In the genomic region with DNA sequence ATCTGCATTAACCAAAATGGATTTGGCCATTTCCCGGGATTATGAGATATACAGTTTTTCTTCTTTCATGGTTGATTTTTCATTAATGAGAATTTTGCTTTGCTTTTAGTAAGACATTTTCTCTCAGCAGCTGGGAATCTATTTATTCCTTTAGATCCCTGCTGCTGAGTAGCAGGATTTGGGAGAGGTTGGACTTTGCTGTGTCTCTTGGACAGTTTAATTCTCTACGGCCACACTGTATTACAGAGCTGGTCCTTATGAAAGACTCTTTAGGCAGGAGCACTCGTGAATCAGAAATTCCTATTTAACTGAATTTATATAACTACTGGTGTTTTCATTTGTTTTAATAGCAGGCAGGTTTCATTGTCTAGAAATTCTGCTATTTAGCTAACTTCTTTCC, we compare ENCODE assay signal across 13 cellular contexts. TPM values are rescaled to one million over a fixed set of nuclear protein-coding genes. Genes with fewer than 3 reads are reported as not detected.
DNase-seq lines count a peak whose midpoint lies in the region; ATAC-seq and TF ChIP-seq lines count a peak whose summit lies in the region.
"Had no signal": no experiment of that assay in that cellular context is flagged by ENCODE, and none has a peak within 500 bp of the region (broad histone marks: within the 10 kb centered on the region; RNA-seq: fewer than 3 reads in every experiment).

No MANE protein-coding gene starts in this region.

- H3K36me3 Mint-ChIP-seq in activated T-helper 17 cell treated with anti-CD3 and anti-CD28 coated beads, Interleukin-2, amount 50 U/mL, for 72 hours (ENCODE audit: low read depth) = no peaks in the 10 kb centered on the region

- in situ Hi-C loops in gastrocnemius medialis (cut with MboI; ENCODE audit: low sequenced_read_pairs in 4 of 4) = loop anchor here in 1 of 4 donors (5.0 kb wide), 1 partner anchor 46 kb away; the partner anchor contains the start of gene ATOSB

- peaks cover 6% of the 10 kb centered on the region for H3K4me1 Mint-ChIP-seq in activated T-helper 17 cell treated with anti-CD3 and anti-CD28 coated beads, Interleukin-2, amount 50 U/mL, for 72 hours

- TF ChIP-seq POLR2A in gastrocnemius medialis (IDR thresholded peaks at IDR 0.05) = no peak
- no peak for TF ChIP-seq POLR2A in GM18505 (IDR thresholded peaks at IDR 0.05; ENCODE audit: borderline replicate concordance, extremely low read depth, insufficient read depth, insufficient read length)

- ATAC-seq in activated T-helper 17 cell treated with anti-CD3 and anti-CD28 coated beads, Interleukin-2, amount 50 U/mL, for 72 hours (replicated peaks) = no peak
- ATAC-seq in gastrocnemius medialis (no peak), GM18505 (IDR thresholded peaks at IDR 0.05; ENCODE audit: unreplicated experiment) (no peak), GM19023 (IDR thresholded peaks at IDR 0.05; ENCODE audit: unreplicated experiment) (no peak)

- H3K4me3 Mint-ChIP-seq in activated T-helper 17 cell treated with anti-CD3 and anti-CD28 coated beads, Interleukin-2, amount 50 U/mL, for 72 hours = peak overlapping the region; percentile 80

- H3K9me3 Mint-ChIP-seq in activated T-helper 17 cell treated with anti-CD3 and anti-CD28 coated beads, Interleukin-2, amount 50 U/mL, for 72 hours = no peaks in the 10 kb centered on the region
- H3K9me3 Mint-ChIP-seq: activated B cell treated with CpG ODN at 0.5 μM for 24 hours; dendritic cell treated with granulocyte-macrophage colony-stimulating factor and Interleukin-4, amounts not matched to agents 40 ng/mL and 50 ng/mL, for 4 days had no signal

- no peaks in the 10 kb centered on the region for H3K27me3 Mint-ChIP-seq in activated T-helper 17 cell treated with anti-CD3 and anti-CD28 coated beads, Interleukin-2, amount 50 U/mL, for 72 hours

- TF ChIP-seq CTCF in gastrocnemius medialis (IDR thresholded peaks at IDR 0.05 in 4 of 5, conservative IDR thresholded peaks at IDR 0.05 in 1 of 5) = no peak

- H3K36me3 ChIP-seq in HUES48 (ENCODE audit: control insufficient read depth, insufficient read depth, low read length) (no peaks in the 10 kb centered on the region), iPS-20b (ENCODE audit: insufficient read depth, low read depth, low read length) (no peaks in the 10 kb centered on the region), gastrocnemius medialis (no peaks in the 10 kb centered on the region)
- H3K36me3 ChIP-seq: thyroid gland had no signal

- no peak overlapping the region for H3K27ac ChIP-seq in HUES48 (ENCODE audit: low read depth, low read length)
- H3K27ac ChIP-seq in iPS-20b (ENCODE audit: low read length) = no peak overlapping the region
- H3K27ac ChIP-seq in gastrocnemius medialis = peak overlapping the region; percentile 92 to 99 (median 96)

- H3K27me3 ChIP-seq in HUES48 (ENCODE audit: control insufficient read depth, insufficient read depth, low read length) (no peaks in the 10 kb centered on the region), iPS-20b (ENCODE audit: insufficient read depth, low read length) (peaks cover 4% of the 10 kb centered on the region; the same call in 1 of the 2 replicates), gastrocnemius medialis (no peaks in the 10 kb centered on the region)
- H3K27me3 ChIP-seq: thyroid gland had no signal

- no peaks in the 10 kb centered on the region for H3K9me3 ChIP-seq in HUES48 (ENCODE audit: control insufficient read depth, insufficient read depth, low read length)
- no peaks in the 10 kb centered on the region for H3K9me3 ChIP-seq in iPS-20b (ENCODE audit: insufficient read depth, low read depth, low read length)
- H3K9me3 ChIP-seq in gastrocnemius medialis = no peaks in the 10 kb centered on the region
- H3K9me3 ChIP-seq: thyroid gland had no signal

- no peak for DNase-seq in gastrocnemius medialis
- DNase-seq in activated CD4-positive, alpha-beta T cell treated with anti-CD3 and anti-CD28 coated beads for 1 hour = no peak
- no peak for DNase-seq in NCI-H2227 (lab: John Stamatoyannopoulos, UW; ENCODE audit: unreplicated experiment)
- DNase-seq: activated B cell treated with CpG ODN at 0.5 μM for 24 hours, activated gamma-delta T cell, NCI-H187 treated with DMSO at 0.1 percent for 48 hours, thyroid gland had no signal

- intact Hi-C loops in gastrocnemius medialis (cut with DNase I; ENCODE audit: low total_unique reads) = loop anchor here (5.0 kb wide), 2 partner anchors 114 to 214 kb away; no protein-coding TSS in a partner anchor

- peak overlapping the region; percentile 95 for H3K4me3 ChIP-seq in HUES48 (ENCODE audit: low read depth, low read length)
- peak overlapping the region; percentile 89 for H3K4me3 ChIP-seq in iPS-20b (ENCODE audit: low read length)
- peak overlapping the region in 3 of 4 donors; percentile 80 to 93 (median 91) for H3K4me3 ChIP-seq in gastrocnemius medialis

- no peak overlapping the region for H3K9ac ChIP-seq in HUES48 (ENCODE audit: low read depth, low read length)
- no peak overlapping the region for H3K9ac ChIP-seq in iPS-20b (ENCODE audit: low read depth, low read length)

- H3K4me1 ChIP-seq in HUES48 (ENCODE audit: control insufficient read depth, insufficient read depth, low read length) (peaks cover 18% of the 10 kb centered on the region), iPS-20b (ENCODE audit: insufficient read depth, low read length) (peaks cover 1% of the 10 kb centered on the region; the same call in 1 of the 2 replicates), gastrocnemius medialis (peaks cover 23 to 35% of the 10 kb centered on the region in 2 donors)

- H3K27ac Mint-ChIP-seq in activated T-helper 17 cell treated with anti-CD3 and anti-CD28 coated beads, Interleukin-2, amount 50 U/mL, for 72 hours = no peak overlapping the region
- H3K27ac Mint-ChIP-seq: activated B cell treated with CpG ODN at 0.5 μM for 24 hours; dendritic cell treated with granulocyte-macrophage colony-stimulating factor and Interleukin-4, amounts not matched to agents 40 ng/mL and 50 ng/mL, for 4 days had no signal

RNA-seq across cellular contexts. Expression of gene UNC13B, which starts 1.6 kb away (rescaled TPM):
- total RNA-seq in activated T-helper 17 cell treated with anti-CD3 and anti-CD28 coated beads, Interleukin-2, amount 50 U/mL, for 72 hours = 1 to 10 TPM; 1.4 to 1.7 TPM
- total RNA-seq in gastrocnemius medialis = 10 to 100 TPM in 2 of 4 donors, 1 to 10 TPM in 2; 7.5 to 17.5 (median 13.1) TPM

RNA-seq across cellular contexts. Expression of gene ATOSB, which starts 47.8 kb away (rescaled TPM):
- 10 to 100 TPM; 10.6 to 18.8 TPM for total RNA-seq in activated T-helper 17 cell treated with anti-CD3 and anti-CD28 coated beads, Interleukin-2, amount 50 U/mL, for 72 hours
- 10 to 100 TPM; 13.0 to 28.9 (median 24.2) TPM for total RNA-seq in gastrocnemius medialis

Comparison
In these comparisons a context has a peak if more than half of its experiments do, and no peak if none do; other contexts are left out.
1. H3K27ac ChIP-seq: peak in gastrocnemius medialis (4 of 4); none in HUES48 (single experiment) and iPS-20b (single experiment).
2. Peak in every context shown above with its lines, with median percentiles within 50 percentile points of each other: H3K4me3 ChIP-seq.